In genomic region chr2:241560883-241561474, GRCh38 we compare ENCODE assay signal across 10 cellular contexts. TPM values are rescaled to one million over a fixed set of nuclear protein-coding genes. Genes with fewer than 3 reads are reported as not detected.
DNase-seq lines count a peak whose midpoint lies in the region; ATAC-seq, FAIRE-seq and TF ChIP-seq lines count a peak whose summit lies in the region.
"Had no signal": no experiment of that assay in that cellular context is flagged by ENCODE, and none has a peak within 500 bp of the region (broad histone marks: within the 10 kb centered on the region; RNA-seq: fewer than 3 reads in every experiment).

No MANE protein-coding gene starts in this region.

- ATAC-seq in GM19324 (IDR thresholded peaks at IDR 0.05; ENCODE audit: low FRiP score, unreplicated experiment), result no peak
- ATAC-seq in activated T-cell treated with anti-CD3 and anti-CD28 coated beads, Interleukin-2, amount 50 U/mL, for 4 hours, result no peak

- H3K4me3 ChIP-seq in brain microvascular endothelial cell (ENCODE audit: low read depth, low read length), result peak overlapping the region; percentile 9
- peak overlapping the region; percentile 96 for H3K4me3 ChIP-seq in skeletal muscle satellite cell (ENCODE audit: low read length)

- no peaks in the 10 kb centered on the region for H3K27me3 ChIP-seq in brain microvascular endothelial cell (replicated peaks)
- H3K27me3 ChIP-seq in skeletal muscle satellite cell (ENCODE audit: control insufficient read depth, insufficient read depth, low read length), result no peaks in the 10 kb centered on the region

- H3K4me3 Mint-ChIP-seq in activated T-cell treated with anti-CD3 and anti-CD28 coated beads, Interleukin-2, amount 50 U/mL, for 4 hours, result no peak overlapping the region

- in situ Hi-C loops in brain microvascular endothelial cell (cut with HindIII; ENCODE audit: low pct_ligation_motif_present, low sequenced_read_pairs), result no loop called here

- peaks cover 6% of the 10 kb centered on the region for H3K36me3 Mint-ChIP-seq in activated T-cell treated with anti-CD3 and anti-CD28 coated beads, Interleukin-2, amount 50 U/mL, for 4 hours (ENCODE audit: insufficient read depth)

- H3K27ac ChIP-seq in brain microvascular endothelial cell, result no peak overlapping the region

- peak overlapping the region; percentile 89 for H3K9ac ChIP-seq in skeletal muscle satellite cell (ENCODE audit: low read depth, low read length)

- TF ChIP-seq CTCF in brain microvascular endothelial cell (IDR thresholded peaks at IDR 0.05; ENCODE audit: low read depth, low read length, missing control alignments), result no peak

- no peaks in the 10 kb centered on the region for H3K9me3 ChIP-seq in skeletal muscle satellite cell (replicated peaks; ENCODE audit: low read length)

- H3K4me1 Mint-ChIP-seq in activated T-cell treated with anti-CD3 and anti-CD28 coated beads, Interleukin-2, amount 50 U/mL, for 4 hours (ENCODE audit: low read depth), result peaks cover 9% of the 10 kb centered on the region

- DNase-seq in ELF-1 (ENCODE audit: low read depth, low spot score) (peak; percentile 46), brain microvascular endothelial cell (peak; percentile 23), kidney glomerular epithelial cell (lab: John Stamatoyannopoulos, UW) (peak; percentile 33), NCI-H146 treated with DMSO at 0.1 percent for 48 hours (lab: John Stamatoyannopoulos, UW; ENCODE audit: unreplicated experiment) (no peak), GM19239 (ENCODE audit: insufficient read length, low spot score) (no peak)
- no peak for DNase-seq in activated T-cell treated with anti-CD3 and anti-CD28 coated beads, Interleukin-2, amount 50 U/mL, for 4 hours
- DNase-seq: activated naive CD4-positive, alpha-beta T cell treated with anti-CD3 and anti-CD28 coated beads for 36 hours; erythroblast had no signal

- FAIRE-seq in GM19239 (lab: Jason Lieb, UNC), result no peak

- H3K4me1 ChIP-seq in skeletal muscle satellite cell (ENCODE audit: control insufficient read depth, insufficient read depth, low read length), result peaks cover 42% of the 10 kb centered on the region

- H3K36me3 ChIP-seq in brain microvascular endothelial cell (replicated peaks), result peaks cover 10% of the 10 kb centered on the region
- H3K36me3 ChIP-seq in skeletal muscle satellite cell (ENCODE audit: insufficient read depth, low read length), result peaks cover 12% of the 10 kb centered on the region

- peak overlapping the region; percentile 96 for H3K4me2 ChIP-seq in skeletal muscle satellite cell (ENCODE audit: low read length)

- H3K9me3 Mint-ChIP-seq in activated T-cell treated with anti-CD3 and anti-CD28 coated beads, Interleukin-2, amount 50 U/mL, for 4 hours, result peaks cover 12% of the 10 kb centered on the region

- H3K27me3 Mint-ChIP-seq in activated T-cell treated with anti-CD3 and anti-CD28 coated beads, Interleukin-2, amount 50 U/mL, for 4 hours (ENCODE audit: low read depth), result peaks cover 34% of the 10 kb centered on the region

RNA-seq across cellular contexts. Expression of gene BOK, which starts 2.4 kb away (rescaled TPM):
- total RNA-seq in skeletal muscle satellite cell (2012; rRNA removed), result 12.7 and 15.9 TPM in 2 replicates
- total RNA-seq in activated T-cell treated with anti-CD3 and anti-CD28 coated beads, Interleukin-2, amount 50 U/mL, for 4 hours, result under 1 TPM; 0.15 to 0.19 (median 0.16) TPM
- total RNA-seq: activated naive CD4-positive, alpha-beta T cell treated with anti-CD3 and anti-CD28 coated beads for 36 hours had no signal

RNA-seq across cellular contexts. Expression of gene STK25, which starts 52.6 kb away (rescaled TPM):
- total RNA-seq in skeletal muscle satellite cell (2012; rRNA removed), result 211 and 235 TPM in 2 replicates
- total RNA-seq in activated T-cell treated with anti-CD3 and anti-CD28 coated beads, Interleukin-2, amount 50 U/mL, for 4 hours, result 100 to 1,000 TPM in 2 of 3 donors, 10 to 100 TPM in 1; 97.1 to 104 (median 100) TPM

Comparison
In these comparisons a context has a peak if more than half of its experiments do, and no peak if none do; other contexts are left out.
1. DNase-seq: peak in ELF-1 (single experiment), brain microvascular endothelial cell (single experiment) and kidney glomerular epithelial cell (single experiment); none in NCI-H146 treated with DMSO at 0.1 percent for 48 hours (single experiment), GM19239 (single experiment) and activated T-cell treated with anti-CD3 and anti-CD28 coated beads, Interleukin-2, amount 50 U/mL, for 4 hours (single experiment).